ENCODE assay signal across 1 cellular context in genomic region chr9:34961574-34962480, GRCh38.
TF ChIP-seq lines count a peak whose summit lies in the region.

No MANE protein-coding gene starts in this region.

TF ChIP-seq in endothelial cell of umbilical vein, 7 proteins besides CTCF, POLR2A, EP300 and RAD21:
- TF ChIP-seq FOS (IDR thresholded peaks at IDR 0.05; ENCODE audit: borderline replicate concordance, insufficient read depth, low read length) = no peak
- TF ChIP-seq EZH2 (IDR thresholded peaks at IDR 0.05; ENCODE audit: borderline replicate concordance, low read depth, low read length, severe bottlenecking) = no peak
- no peak for TF ChIP-seq JUN (IDR thresholded peaks at IDR 0.05; ENCODE audit: borderline replicate concordance, insufficient read depth, insufficient read length, low read depth)
